Comparison of ENCODE assay signal across 1 cellular context in the genomic region with DNA sequence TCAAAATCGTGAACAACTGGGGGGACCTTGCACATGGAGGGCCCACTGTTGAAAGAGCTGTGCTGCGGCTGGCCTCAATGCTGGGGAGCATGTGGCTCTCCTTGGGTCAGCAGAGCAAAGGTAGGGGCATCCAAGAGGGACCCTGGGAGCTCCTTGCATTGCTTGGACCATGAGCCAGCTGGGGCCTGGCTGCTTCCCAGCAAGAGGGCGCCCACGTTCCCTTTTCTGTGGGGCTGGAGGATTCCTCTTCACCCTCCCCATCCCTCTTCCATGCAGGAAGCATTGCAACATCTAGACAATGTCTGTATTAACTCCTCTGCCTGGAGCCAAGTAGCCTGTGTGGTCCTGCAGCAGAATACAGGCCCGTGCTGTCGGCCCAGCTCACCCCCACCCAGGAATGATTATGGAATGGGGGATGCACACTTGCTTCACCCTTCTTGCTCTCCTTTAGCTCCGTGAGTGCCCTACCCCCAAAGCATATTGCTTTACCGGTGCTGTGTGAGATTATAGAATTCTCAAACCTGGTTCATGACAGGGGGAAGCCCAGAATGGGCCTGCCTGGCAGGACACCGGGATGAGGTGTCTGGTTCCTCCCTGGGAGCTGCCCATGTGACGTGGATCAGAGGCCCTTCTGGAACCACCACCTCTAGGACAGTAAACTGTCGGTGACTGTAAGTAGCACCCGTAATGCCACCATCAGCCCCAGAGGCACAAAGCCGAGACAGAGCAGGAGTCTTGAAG.
TF ChIP-seq lines count a peak whose summit lies in the region.

No MANE protein-coding gene starts in this region.

TF ChIP-seq in GM23338, 12 proteins besides CTCF, POLR2A, EP300 and RAD21 (continued from another document):
- TF ChIP-seq, protein P1, sequence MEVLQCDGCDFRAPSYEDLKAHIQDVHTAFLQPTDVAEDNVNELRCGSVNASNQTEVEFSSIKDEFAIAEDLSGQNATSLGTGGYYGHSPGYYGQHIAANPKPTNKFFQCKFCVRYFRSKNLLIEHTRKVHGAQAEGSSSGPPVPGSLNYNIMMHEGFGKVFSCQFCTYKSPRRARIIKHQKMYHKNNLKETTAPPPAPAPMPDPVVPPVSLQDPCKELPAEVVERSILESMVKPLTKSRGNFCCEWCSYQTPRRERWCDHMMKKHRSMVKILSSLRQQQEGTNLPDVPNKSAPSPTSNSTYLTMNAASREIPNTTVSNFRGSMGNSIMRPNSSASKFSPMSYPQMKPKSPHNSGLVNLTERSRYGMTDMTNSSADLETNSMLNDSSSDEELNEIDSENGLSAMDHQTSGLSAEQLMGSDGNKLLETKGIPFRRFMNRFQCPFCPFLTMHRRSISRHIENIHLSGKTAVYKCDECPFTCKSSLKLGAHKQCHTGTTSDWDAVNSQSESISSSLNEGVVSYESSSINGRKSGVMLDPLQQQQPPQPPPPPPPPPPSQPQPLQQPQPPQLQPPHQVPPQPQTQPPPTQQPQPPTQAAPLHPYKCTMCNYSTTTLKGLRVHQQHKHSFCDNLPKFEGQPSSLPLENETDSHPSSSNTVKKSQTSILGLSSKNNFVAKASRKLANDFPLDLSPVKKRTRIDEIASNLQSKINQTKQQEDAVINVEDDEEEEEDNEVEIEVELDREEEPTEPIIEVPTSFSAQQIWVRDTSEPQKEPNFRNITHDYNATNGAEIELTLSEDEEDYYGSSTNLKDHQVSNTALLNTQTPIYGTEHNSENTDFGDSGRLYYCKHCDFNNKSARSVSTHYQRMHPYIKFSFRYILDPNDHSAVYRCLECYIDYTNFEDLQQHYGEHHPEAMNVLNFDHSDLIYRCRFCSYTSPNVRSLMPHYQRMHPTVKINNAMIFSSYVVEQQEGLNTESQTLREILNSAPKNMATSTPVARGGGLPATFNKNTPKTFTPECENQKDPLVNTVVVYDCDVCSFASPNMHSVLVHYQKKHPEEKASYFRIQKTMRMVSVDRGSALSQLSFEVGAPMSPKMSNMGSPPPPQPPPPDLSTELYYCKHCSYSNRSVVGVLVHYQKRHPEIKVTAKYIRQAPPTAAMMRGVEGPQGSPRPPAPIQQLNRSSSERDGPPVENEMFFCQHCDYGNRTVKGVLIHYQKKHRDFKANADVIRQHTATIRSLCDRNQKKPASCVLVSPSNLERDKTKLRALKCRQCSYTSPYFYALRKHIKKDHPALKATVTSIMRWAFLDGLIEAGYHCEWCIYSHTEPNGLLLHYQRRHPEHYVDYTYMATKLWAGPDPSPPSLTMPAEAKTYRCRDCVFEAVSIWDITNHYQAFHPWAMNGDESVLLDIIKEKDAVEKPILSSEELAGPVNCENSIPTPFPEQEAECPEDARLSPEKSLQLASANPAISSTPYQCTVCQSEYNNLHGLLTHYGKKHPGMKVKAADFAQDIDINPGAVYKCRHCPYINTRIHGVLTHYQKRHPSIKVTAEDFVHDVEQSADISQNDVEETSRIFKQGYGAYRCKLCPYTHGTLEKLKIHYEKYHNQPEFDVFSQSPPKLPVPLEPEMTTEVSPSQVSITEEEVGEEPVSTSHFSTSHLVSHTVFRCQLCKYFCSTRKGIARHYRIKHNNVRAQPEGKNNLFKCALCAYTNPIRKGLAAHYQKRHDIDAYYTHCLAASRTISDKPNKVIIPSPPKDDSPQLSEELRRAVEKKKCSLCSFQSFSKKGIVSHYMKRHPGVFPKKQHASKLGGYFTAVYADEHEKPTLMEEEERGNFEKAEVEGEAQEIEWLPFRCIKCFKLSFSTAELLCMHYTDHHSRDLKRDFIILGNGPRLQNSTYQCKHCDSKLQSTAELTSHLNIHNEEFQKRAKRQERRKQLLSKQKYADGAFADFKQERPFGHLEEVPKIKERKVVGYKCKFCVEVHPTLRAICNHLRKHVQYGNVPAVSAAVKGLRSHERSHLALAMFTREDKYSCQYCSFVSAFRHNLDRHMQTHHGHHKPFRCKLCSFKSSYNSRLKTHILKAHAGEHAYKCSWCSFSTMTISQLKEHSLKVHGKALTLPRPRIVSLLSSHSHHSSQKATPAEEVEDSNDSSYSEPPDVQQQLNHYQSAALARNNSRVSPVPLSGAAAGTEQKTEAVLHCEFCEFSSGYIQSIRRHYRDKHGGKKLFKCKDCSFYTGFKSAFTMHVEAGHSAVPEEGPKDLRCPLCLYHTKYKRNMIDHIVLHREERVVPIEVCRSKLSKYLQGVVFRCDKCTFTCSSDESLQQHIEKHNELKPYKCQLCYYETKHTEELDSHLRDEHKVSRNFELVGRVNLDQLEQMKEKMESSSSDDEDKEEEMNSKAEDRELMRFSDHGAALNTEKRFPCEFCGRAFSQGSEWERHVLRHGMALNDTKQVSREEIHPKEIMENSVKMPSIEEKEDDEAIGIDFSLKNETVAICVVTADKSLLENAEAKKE (CRISPR knock-in tag; IDR thresholded peaks at IDR 0.05), result no peak
- no peak for TF ChIP-seq ZNF331 (CRISPR knock-in tag; IDR thresholded peaks at IDR 0.05; ENCODE audit: low read depth)
- TF ChIP-seq, protein P2, sequence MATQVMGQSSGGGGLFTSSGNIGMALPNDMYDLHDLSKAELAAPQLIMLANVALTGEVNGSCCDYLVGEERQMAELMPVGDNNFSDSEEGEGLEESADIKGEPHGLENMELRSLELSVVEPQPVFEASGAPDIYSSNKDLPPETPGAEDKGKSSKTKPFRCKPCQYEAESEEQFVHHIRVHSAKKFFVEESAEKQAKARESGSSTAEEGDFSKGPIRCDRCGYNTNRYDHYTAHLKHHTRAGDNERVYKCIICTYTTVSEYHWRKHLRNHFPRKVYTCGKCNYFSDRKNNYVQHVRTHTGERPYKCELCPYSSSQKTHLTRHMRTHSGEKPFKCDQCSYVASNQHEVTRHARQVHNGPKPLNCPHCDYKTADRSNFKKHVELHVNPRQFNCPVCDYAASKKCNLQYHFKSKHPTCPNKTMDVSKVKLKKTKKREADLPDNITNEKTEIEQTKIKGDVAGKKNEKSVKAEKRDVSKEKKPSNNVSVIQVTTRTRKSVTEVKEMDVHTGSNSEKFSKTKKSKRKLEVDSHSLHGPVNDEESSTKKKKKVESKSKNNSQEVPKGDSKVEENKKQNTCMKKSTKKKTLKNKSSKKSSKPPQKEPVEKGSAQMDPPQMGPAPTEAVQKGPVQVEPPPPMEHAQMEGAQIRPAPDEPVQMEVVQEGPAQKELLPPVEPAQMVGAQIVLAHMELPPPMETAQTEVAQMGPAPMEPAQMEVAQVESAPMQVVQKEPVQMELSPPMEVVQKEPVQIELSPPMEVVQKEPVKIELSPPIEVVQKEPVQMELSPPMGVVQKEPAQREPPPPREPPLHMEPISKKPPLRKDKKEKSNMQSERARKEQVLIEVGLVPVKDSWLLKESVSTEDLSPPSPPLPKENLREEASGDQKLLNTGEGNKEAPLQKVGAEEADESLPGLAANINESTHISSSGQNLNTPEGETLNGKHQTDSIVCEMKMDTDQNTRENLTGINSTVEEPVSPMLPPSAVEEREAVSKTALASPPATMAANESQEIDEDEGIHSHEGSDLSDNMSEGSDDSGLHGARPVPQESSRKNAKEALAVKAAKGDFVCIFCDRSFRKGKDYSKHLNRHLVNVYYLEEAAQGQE (IDR thresholded peaks at IDR 0.05; ENCODE audit: unreplicated experiment), result no peak
